In genomic region chr2:18476484-18476883, GRCh38 we compare ENCODE assay signal across 6 cellular contexts.
"Had no signal": no experiment of that assay in that cellular context is flagged by ENCODE, and none has a peak within 500 bp of the region (broad histone marks: within the 10 kb centered on the region; RNA-seq: fewer than 3 reads in every experiment).

No MANE protein-coding gene starts in this region.

- FAIRE-seq: H1, H54, HepG2 had no signal

- H3K4me3 ChIP-seq: GM23338 had no signal

- H3K4me2 ChIP-seq: GM23338 had no signal

- DNase-seq: H9, KBM-7 had no signal

- H2AFZ ChIP-seq: GM23338 had no signal
